8 cellular contexts compared by ENCODE assay signal in the genomic region with DNA sequence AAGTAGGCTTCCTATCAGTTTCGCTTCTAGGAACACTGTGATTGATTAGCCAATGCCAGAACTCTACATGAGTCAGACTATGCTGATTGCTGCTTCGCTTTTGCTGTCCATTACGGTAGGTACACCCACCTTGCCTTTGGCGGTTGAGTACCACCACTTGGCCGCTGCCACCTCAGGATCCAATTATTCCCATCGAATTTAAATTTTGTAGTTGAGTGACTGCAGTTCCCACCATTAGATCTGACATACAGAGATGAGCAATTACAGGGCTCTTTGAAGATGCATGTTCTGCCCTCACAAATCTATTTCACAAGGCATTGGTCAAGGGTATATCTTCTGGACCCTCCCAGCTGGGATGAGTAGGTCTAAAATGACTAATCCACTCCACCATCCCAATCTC. TPM values are rescaled to one million over a fixed set of nuclear protein-coding genes. Genes with fewer than 3 reads are reported as not detected.
"Had no signal": no experiment of that assay in that cellular context is flagged by ENCODE, and none has a peak within 500 bp of the region (broad histone marks: within the 10 kb centered on the region; RNA-seq: fewer than 3 reads in every experiment).

No MANE protein-coding gene starts in this region.

RNA-seq across cellular contexts. Expression of a gene that starts 41.9 kb away (rescaled TPM):
- total RNA-seq: activated naive CD4-positive, alpha-beta T cell treated with anti-CD3 and anti-CD28 coated beads for 36 hours; activated naive CD4-positive, alpha-beta T cell treated with anti-CD3 and anti-CD28 coated beads, Interleukin-2, amount 50 U/mL, for 72 hours; activated naive CD8-positive, alpha-beta T cell treated with anti-CD3 and anti-CD28 coated beads for 36 hours; activated naive CD8-positive, alpha-beta T cell treated with anti-CD3 and anti-CD28 coated beads, Interleukin-2, amount 10 ng/mL, durations not matched to agents 7 days and 5 days; activated T-helper 1 cell treated with anti-CD3 and anti-CD28 coated beads, Interleukin-12 subunit alpha, Interleukin-12 subunit beta, Interleukin-2, Interleukin-4 antibody, amounts not matched to agents 30 ng/mL and 10 ng/mL and 1 ng/mL, durations not matched to agents 14 hours and 24 hours and 36 hours; activated T-helper 17 cell treated with anti-CD3 and anti-CD28 coated beads, Interleukin-2, amount 50 U/mL, for 72 hours; activated T-helper 2 cell treated with anti-CD3 and anti-CD28 coated beads, Interferon-gamma antibody, Interleukin-2, Interleukin-4, amounts not matched to agents 10 μg/mL and 5 μg/mL and 100 μg/mL, durations not matched to agents 14 hours and 24 hours and 36 hours had no signal

RNA-seq across cellular contexts. Expression of a gene that starts 43.3 kb away (rescaled TPM):
- total RNA-seq: activated naive CD4-positive, alpha-beta T cell treated with anti-CD3 and anti-CD28 coated beads for 36 hours; activated naive CD4-positive, alpha-beta T cell treated with anti-CD3 and anti-CD28 coated beads, Interleukin-2, amount 50 U/mL, for 72 hours; activated naive CD8-positive, alpha-beta T cell treated with anti-CD3 and anti-CD28 coated beads for 36 hours; activated naive CD8-positive, alpha-beta T cell treated with anti-CD3 and anti-CD28 coated beads, Interleukin-2, amount 10 ng/mL, durations not matched to agents 7 days and 5 days; activated T-cell treated with anti-CD3 and anti-CD28 coated beads, Interleukin-2, amount 50 U/mL, for 72 hours; activated T-helper 1 cell treated with anti-CD3 and anti-CD28 coated beads, Interleukin-12 subunit alpha, Interleukin-12 subunit beta, Interleukin-2, Interleukin-4 antibody, amounts not matched to agents 30 ng/mL and 10 ng/mL and 1 ng/mL, durations not matched to agents 14 hours and 24 hours and 36 hours; activated T-helper 17 cell treated with anti-CD3 and anti-CD28 coated beads, Interleukin-2, amount 50 U/mL, for 72 hours; activated T-helper 2 cell treated with anti-CD3 and anti-CD28 coated beads, Interferon-gamma antibody, Interleukin-2, Interleukin-4, amounts not matched to agents 10 μg/mL and 5 μg/mL and 100 μg/mL, durations not matched to agents 14 hours and 24 hours and 36 hours had no signal
